Comparison of ENCODE assay signal across 1 cellular context in the genomic region with DNA sequence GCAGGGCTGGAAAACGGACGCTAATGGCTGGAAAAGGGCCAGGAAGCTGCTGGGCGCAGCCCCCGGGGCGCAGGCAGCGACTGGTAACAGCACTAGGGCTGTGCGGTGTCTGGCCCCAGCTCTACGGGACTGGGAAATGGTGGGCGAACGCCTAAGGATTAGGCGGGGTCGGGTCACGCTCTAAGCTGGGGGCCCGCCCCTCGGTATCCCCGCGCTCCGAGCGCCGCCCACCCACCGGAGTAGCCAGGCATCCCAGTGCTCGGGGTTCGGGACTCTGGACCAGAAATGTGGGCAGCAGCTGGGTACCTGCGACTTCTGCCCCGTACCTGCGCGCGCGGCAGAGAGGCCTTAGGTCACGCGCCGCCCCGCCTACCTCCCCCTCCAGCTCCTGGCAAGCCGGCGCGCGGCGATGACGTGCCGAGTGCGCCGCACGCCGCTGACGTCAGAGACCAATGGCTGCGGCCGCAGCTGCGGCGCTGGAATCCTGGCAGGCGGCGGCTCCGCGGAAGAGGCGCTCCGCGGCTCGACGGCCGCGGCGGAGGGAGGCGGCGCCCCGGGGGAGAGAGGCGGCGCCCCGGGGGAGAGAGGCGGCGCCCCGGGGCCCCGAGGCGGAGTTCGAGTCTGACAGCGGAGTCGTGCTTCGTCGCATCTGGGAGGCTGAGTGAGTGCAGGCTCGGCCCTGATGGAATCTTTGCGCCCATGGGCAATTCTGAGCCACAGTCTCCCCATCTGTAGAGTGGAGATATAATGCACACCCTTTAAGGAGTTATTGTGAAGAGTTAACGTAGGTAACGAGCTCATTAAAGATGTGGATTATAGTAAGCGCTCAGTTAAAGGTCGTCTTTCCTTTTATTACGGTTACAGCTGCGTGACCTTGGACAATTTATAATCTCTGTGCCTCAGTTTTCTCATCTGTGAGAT.
A peak's percentile ranks its signal among the peaks of the same experiment; 100 is the strongest.
TF ChIP-seq lines count a peak whose summit lies in the region.

HPS4 (minus strand) TSS at position 345 of the 921 bp plus-strand sequence. CDS start 2,021 bp downstream, outside the sequence.
A gene with protein sequence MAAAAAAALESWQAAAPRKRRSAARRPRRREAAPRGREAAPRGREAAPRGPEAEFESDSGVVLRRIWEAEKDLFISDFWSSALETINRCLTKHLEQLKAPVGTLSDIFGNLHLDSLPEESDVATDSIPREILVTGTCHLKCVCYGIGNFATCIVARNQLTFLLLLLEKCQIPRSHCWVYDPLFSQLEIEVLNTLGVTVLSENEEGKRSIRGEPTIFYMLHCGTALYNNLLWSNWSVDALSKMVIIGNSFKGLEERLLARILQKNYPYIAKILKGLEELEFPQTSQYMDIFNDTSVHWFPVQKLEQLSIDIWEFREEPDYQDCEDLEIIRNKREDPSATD (plus strand): TSS at position 439 of the 921 bp plus-strand sequence. CDS start 14 bp downstream, at position 453.

TF ChIP-seq in HepG2, 621 proteins besides CTCF, POLR2A, EP300 and RAD21 (continued from another document and continues in another):
- TF ChIP-seq ATF4 (CRISPR knock-in tag; IDR thresholded peaks at IDR 0.05) (peak in 1 of 2 experiments; percentile 59; a peak in 1 of 4 replicates), ARID4A (CRISPR knock-in tag; IDR thresholded peaks at IDR 0.05; ENCODE audit: borderline replicate concordance) (peak; percentile 96), ZNF350 (CRISPR knock-in tag; IDR thresholded peaks at IDR 0.05; ENCODE audit: borderline replicate concordance, low read depth) (peak; percentile 74; the same call in 1 of the 2 replicates), MBD4 (IDR thresholded peaks at IDR 0.05; ENCODE audit: borderline replicate concordance, low read length) (no peak), NCOA1 (CRISPR knock-in tag; IDR thresholded peaks at IDR 0.05) (no peak), ZBTB46 (CRISPR knock-in tag; IDR thresholded peaks at IDR 0.05; ENCODE audit: borderline replicate concordance) (no peak), NCOR1 (IDR thresholded peaks at IDR 0.05; ENCODE audit: borderline replicate concordance, low read length) (0 out of 2 replicates have a peak, but pooled peaks have one; percentile 28), NCOA5 (CRISPR knock-in tag; IDR thresholded peaks at IDR 0.05) (no peak), CCAR2 (optimal IDR thresholded peaks at IDR 0.05; ENCODE audit: low read depth, low read length) (peak; percentile 15), ZNF136 (CRISPR knock-in tag; IDR thresholded peaks at IDR 0.05; ENCODE audit: low read depth) (peak; percentile 71; the same call in 1 of the 2 replicates), BCLAF1 (IDR thresholded peaks at IDR 0.05) (no peak), BRD4 (CRISPR knock-in tag; IDR thresholded peaks at IDR 0.05) (peak; percentile 78), ZBTB43 (CRISPR knock-in tag; conservative IDR thresholded peaks at IDR 0.05) (peak; percentile 16; the same call in 1 of the 2 replicates), SOX6 (IDR thresholded peaks at IDR 0.05) (no peak), SOX6 (CRISPR knock-in tag; IDR thresholded peaks at IDR 0.05) (peak; percentile 51), ZNF251 (CRISPR knock-in tag; IDR thresholded peaks at IDR 0.05) (no peak), KIAA2018 (CRISPR knock-in tag; IDR thresholded peaks at IDR 0.05; ENCODE audit: borderline replicate concordance) (no peak)
- TF ChIP-seq, protein P1, sequence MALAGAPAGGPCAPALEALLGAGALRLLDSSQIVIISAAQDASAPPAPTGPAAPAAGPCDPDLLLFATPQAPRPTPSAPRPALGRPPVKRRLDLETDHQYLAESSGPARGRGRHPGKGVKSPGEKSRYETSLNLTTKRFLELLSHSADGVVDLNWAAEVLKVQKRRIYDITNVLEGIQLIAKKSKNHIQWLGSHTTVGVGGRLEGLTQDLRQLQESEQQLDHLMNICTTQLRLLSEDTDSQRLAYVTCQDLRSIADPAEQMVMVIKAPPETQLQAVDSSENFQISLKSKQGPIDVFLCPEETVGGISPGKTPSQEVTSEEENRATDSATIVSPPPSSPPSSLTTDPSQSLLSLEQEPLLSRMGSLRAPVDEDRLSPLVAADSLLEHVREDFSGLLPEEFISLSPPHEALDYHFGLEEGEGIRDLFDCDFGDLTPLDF (CRISPR knock-in tag; IDR thresholded peaks at IDR 0.05), result peak; percentile 82
- TF ChIP-seq, protein P2, sequence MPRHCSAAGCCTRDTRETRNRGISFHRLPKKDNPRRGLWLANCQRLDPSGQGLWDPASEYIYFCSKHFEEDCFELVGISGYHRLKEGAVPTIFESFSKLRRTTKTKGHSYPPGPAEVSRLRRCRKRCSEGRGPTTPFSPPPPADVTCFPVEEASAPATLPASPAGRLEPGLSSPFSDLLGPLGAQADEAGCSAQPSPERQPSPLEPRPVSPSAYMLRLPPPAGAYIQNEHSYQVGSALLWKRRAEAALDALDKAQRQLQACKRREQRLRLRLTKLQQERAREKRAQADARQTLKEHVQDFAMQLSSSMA (CRISPR knock-in tag; IDR thresholded peaks at IDR 0.05), result no peak; the same call in 1 of the 2 replicates
